Comparison of ENCODE assay signal across 8 cellular contexts in the genomic region with DNA sequence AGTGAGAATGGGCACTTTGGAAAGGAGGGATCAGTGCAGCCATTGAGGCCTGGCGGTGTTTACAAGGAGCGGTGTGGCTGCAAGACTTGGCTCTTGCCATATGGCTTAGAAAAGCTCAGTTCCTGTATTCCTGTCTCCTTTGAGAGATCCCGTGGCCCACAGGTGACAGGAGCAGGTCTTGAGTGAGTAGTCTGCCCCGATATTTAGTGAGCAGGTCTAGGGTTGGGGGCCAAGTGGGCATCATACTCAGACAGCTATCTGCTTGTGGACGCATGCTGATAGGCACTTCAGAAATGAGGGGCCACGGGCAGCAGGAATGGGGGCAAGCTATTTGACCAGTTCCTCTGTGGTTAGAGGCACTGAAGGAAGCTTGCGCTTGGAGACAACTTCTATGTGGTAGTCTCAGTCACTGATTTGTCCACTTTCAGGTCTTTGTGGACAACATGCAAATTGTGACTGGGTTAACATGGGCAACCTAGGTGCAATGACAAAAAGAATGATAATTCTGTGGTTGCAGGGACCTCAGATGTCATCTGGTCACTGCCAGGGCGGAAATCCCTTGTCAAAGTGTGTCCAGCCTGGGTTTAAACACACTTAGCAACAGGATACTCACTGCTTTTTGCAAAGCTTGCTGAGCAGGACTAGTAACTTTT. TPM values are rescaled to one million over a fixed set of nuclear protein-coding genes. Genes with fewer than 3 reads are reported as not detected.
DNase-seq lines count a peak whose midpoint lies in the region; ATAC-seq and TF ChIP-seq lines count a peak whose summit lies in the region.

No MANE protein-coding gene starts in this region.

- peak overlapping the region; percentile 78 for H3K27ac Mint-ChIP-seq in T-helper 2 cell treated with Interferon-gamma antibody and Interleukin-4, amounts not matched to agents 5 μg/mL and 100 μg/mL, for 36 hours
- H3K27ac Mint-ChIP-seq in WTC11: no peak overlapping the region

- peaks cover 15% of the 10 kb centered on the region for H3K4me1 ChIP-seq in stomach smooth muscle (ENCODE audit: control insufficient read depth, insufficient read depth, low read length)

- peak overlapping the region in 1 of 2 donors; percentile 52 for H3K9ac ChIP-seq in stomach smooth muscle (ENCODE audit: low read length in 2 of 2)

- H3K9me3 Mint-ChIP-seq in T-helper 2 cell treated with Interferon-gamma antibody and Interleukin-4, amounts not matched to agents 5 μg/mL and 100 μg/mL, for 36 hours: no peaks in the 10 kb centered on the region
- no peaks in the 10 kb centered on the region for H3K9me3 Mint-ChIP-seq in WTC11

- H3K4me1 Mint-ChIP-seq in T-helper 2 cell treated with Interferon-gamma antibody and Interleukin-4, amounts not matched to agents 5 μg/mL and 100 μg/mL, for 36 hours (ENCODE audit: low read depth): peaks cover 26% of the 10 kb centered on the region
- H3K4me1 Mint-ChIP-seq in WTC11: peaks cover 12% of the 10 kb centered on the region

- ATAC-seq in WTC11 (no peak), GM19395 (IDR thresholded peaks at IDR 0.05; ENCODE audit: unreplicated experiment) (no peak), GM21529 (IDR thresholded peaks at IDR 0.05; ENCODE audit: unreplicated experiment) (no peak)

- H3K27ac ChIP-seq in stomach smooth muscle (ENCODE audit: low read length): no peak overlapping the region

- H3K9me3 ChIP-seq in stomach smooth muscle (ENCODE audit: control insufficient read depth in 2 of 2, low read length in 2 of 2): no peaks in the 10 kb centered on the region

- POLR2A ChIA-PET in WTC11 (lab: Charles Lee): no interaction called here

- H3K4me3 Mint-ChIP-seq in T-helper 2 cell treated with Interferon-gamma antibody and Interleukin-4, amounts not matched to agents 5 μg/mL and 100 μg/mL, for 36 hours: peak overlapping the region; percentile 94
- peak overlapping the region; percentile 86 for H3K4me3 Mint-ChIP-seq in WTC11

- TF ChIP-seq CTCF in WTC11 (IDR thresholded peaks at IDR 0.05): no peak

- H3K4me3 ChIP-seq in iPS-11a (ENCODE audit: low read depth, low read length): peak overlapping the region; percentile 80
- H3K4me3 ChIP-seq in stomach smooth muscle (ENCODE audit: low read length in 2 of 2): peak overlapping the region; percentile 78 to 87

- H3K27me3 ChIP-seq in stomach smooth muscle (ENCODE audit: control insufficient read depth in 1 of 2, insufficient read depth in 2 of 2, low read length in 2 of 2): peaks cover 0 to 3% of the 10 kb centered on the region in 2 donors

- peaks cover 41% of the 10 kb centered on the region for H3K36me3 Mint-ChIP-seq in T-helper 2 cell treated with Interferon-gamma antibody and Interleukin-4, amounts not matched to agents 5 μg/mL and 100 μg/mL, for 36 hours (ENCODE audit: low read depth)
- H3K36me3 Mint-ChIP-seq in WTC11: peaks cover 39% of the 10 kb centered on the region

- H3K27me3 Mint-ChIP-seq in T-helper 2 cell treated with Interferon-gamma antibody and Interleukin-4, amounts not matched to agents 5 μg/mL and 100 μg/mL, for 36 hours (ENCODE audit: low read depth): peaks cover 24% of the 10 kb centered on the region
- H3K27me3 Mint-ChIP-seq in WTC11 (ENCODE audit: low read depth): peaks cover 35% of the 10 kb centered on the region

- H3K36me3 ChIP-seq in stomach smooth muscle (ENCODE audit: control insufficient read depth in 2 of 2, insufficient read depth in 2 of 2, low read length in 2 of 2): peaks cover 16 to 24% of the 10 kb centered on the region in 2 donors

- no peak for DNase-seq in T-helper 2 cell treated with Interferon-gamma antibody and Interleukin-4, amounts not matched to agents 5 μg/mL and 100 μg/mL, for 36 hours (ENCODE audit: low spot score)
- DNase-seq in T-helper 2 cell (no peak), WTC11 (ENCODE audit: low spot score) (no peak), NCI-H1048 (lab: John Stamatoyannopoulos, UW) (no peak)

- CTCF ChIA-PET in WTC11 (lab: Charles Lee): interaction anchor here (0.7 to 1.9 kb wide), 9 partner anchors 15 to 538 kb away, joined by 3 to 9 read pairs (median 4); no protein-coding TSS in a partner anchor

TF ChIP-seq in WTC11, 78 proteins besides CTCF, POLR2A, EP300 and RAD21:
- TF ChIP-seq NR3C1 (CRISPR knock-in tag; conservative IDR thresholded peaks at IDR 0.05; ENCODE audit: low read depth): no peak
- no peak for TF ChIP-seq ZNF317 (CRISPR knock-in tag; IDR thresholded peaks at IDR 0.05; ENCODE audit: borderline replicate concordance, low read depth)
- TF ChIP-seq ARID4B (CRISPR knock-in tag; IDR thresholded peaks at IDR 0.05; ENCODE audit: borderline replicate concordance): 0 out of 2 replicates have a peak, but pooled peaks have one; percentile 13

RNA-seq across cellular contexts. Expression of gene TMED3, which starts 1.1 kb away (rescaled TPM):
- 50.9 to 53.5 TPM (median 51.2 TPM) in 3 replicates for total RNA-seq in WTC11 (2021)

RNA-seq across cellular contexts. Expression of gene ANKRD34C, which starts 29.5 kb away (rescaled TPM):
- not detected in 3 replicates for total RNA-seq in WTC11 (2021)
